18 cellular contexts compared by ENCODE assay signal in the genomic region with DNA sequence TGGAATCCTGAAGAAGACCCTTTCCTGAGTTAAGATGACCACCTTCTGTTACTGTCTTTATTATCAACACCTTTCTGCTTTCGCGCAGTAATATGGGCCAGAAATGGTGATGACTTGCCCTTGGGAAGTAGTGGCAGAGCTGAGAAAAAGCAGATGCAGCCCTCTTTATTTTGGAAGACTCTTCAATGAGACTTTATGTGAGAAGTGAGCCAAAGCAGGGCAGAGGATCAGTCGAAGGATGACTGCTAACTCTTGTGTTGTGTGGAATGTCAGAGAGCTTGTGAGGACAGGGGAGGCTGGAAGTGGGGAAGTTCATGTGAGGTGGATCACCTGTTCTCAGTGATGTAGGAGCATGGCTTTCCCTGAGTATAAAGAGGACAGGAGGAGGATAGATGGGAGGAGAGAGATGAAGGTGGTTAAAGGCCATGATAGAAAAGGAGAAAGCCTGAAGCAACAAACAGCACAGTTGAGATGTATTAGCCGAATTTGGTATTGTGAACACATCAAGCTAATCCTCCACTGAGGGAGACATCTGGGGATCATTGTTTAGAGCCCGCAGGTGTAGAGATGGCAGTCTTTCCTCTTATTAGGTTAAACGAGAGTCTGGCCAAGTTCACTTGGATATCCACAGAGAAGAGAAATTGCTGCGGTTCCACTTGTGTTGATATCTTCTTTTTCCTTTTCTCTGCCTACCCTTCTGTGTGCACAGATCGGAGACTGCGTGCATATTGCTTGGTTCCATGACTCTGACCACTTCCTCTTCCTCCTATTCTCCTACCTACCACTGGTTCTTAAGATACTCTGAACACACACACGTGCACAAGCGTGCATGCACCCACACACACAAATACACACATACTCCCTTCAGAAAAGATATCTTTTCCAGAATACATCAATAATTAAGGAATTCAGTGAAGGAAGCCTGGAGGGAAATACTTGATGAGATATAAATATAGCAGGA.
DNase-seq lines count a peak whose midpoint lies in the region; ATAC-seq and TF ChIP-seq lines count a peak whose summit lies in the region.
"Had no signal": no experiment of that assay in that cellular context is flagged by ENCODE, and none has a peak within 500 bp of the region (broad histone marks: within the 10 kb centered on the region; RNA-seq: fewer than 3 reads in every experiment).

No MANE protein-coding gene starts in this region.

- intact Hi-C loops in ovary (cut with DNase I) = no loop called here

- TF ChIP-seq CTCF in brain microvascular endothelial cell (IDR thresholded peaks at IDR 0.05; ENCODE audit: low read depth, low read length, missing control alignments) = no peak
- no peak for TF ChIP-seq CTCF in ovary (IDR thresholded peaks at IDR 0.05)

- in situ Hi-C loops in brain microvascular endothelial cell (cut with HindIII; ENCODE audit: low pct_ligation_motif_present, low sequenced_read_pairs) = no loop called here

- no peak overlapping the region for H3K27ac ChIP-seq in brain microvascular endothelial cell
- no peak overlapping the region for H3K27ac ChIP-seq in ovary
- H3K27ac ChIP-seq: foreskin keratinocyte, SJSA1 had no signal

- peaks cover 5% of the 10 kb centered on the region for H3K4me1 Mint-ChIP-seq in activated naive CD8-positive, alpha-beta T cell treated with anti-CD3 and anti-CD28 coated beads, Interleukin-2, amount 10 ng/mL, durations not matched to agents 7 days and 5 days
- H3K4me1 Mint-ChIP-seq in activated naive CD8-positive, alpha-beta T cell treated with anti-CD3 and anti-CD28 coated beads for 36 hours = no peaks in the 10 kb centered on the region

- no peaks in the 10 kb centered on the region for H3K36me3 Mint-ChIP-seq in activated naive CD8-positive, alpha-beta T cell treated with anti-CD3 and anti-CD28 coated beads, Interleukin-2, amount 10 ng/mL, durations not matched to agents 7 days and 5 days
- no peaks in the 10 kb centered on the region for H3K36me3 Mint-ChIP-seq in activated naive CD8-positive, alpha-beta T cell treated with anti-CD3 and anti-CD28 coated beads for 36 hours

- H3K27me3 ChIP-seq in brain microvascular endothelial cell (replicated peaks) (no peaks in the 10 kb centered on the region), ovary (no peaks in the 10 kb centered on the region)
- H3K27me3 ChIP-seq: foreskin keratinocyte, SJSA1 had no signal

- peak; percentile 96 for ATAC-seq in activated naive CD8-positive, alpha-beta T cell treated with anti-CD3 and anti-CD28 coated beads, Interleukin-2, amount 10 ng/mL, durations not matched to agents 7 days and 5 days (ENCODE audit: low read depth)
- peak; percentile 48 for ATAC-seq in HG03159 (IDR thresholded peaks at IDR 0.05; ENCODE audit: unreplicated experiment)
- no peak for ATAC-seq in SK-N-SH treated with all-trans-retinoic acid at 6 μM for 48 hours
- ATAC-seq in HG02981 (IDR thresholded peaks at IDR 0.05; ENCODE audit: unreplicated experiment) = no peak
- ATAC-seq: foreskin keratinocyte, mucosa of descending colon had no signal

- H3K4me3 Mint-ChIP-seq in activated naive CD8-positive, alpha-beta T cell treated with anti-CD3 and anti-CD28 coated beads, Interleukin-2, amount 10 ng/mL, durations not matched to agents 7 days and 5 days = no peak overlapping the region
- H3K4me3 Mint-ChIP-seq in activated naive CD8-positive, alpha-beta T cell treated with anti-CD3 and anti-CD28 coated beads for 36 hours = no peak overlapping the region
- H3K4me3 Mint-ChIP-seq: activated T-helper 1 cell treated with anti-CD3 and anti-CD28 coated beads, Interleukin-12 subunit alpha, Interleukin-12 subunit beta, Interleukin-2, Interleukin-4 antibody, amounts not matched to agents 30 ng/mL and 10 ng/mL and 1 ng/mL, durations not matched to agents 14 hours and 24 hours and 36 hours had no signal

- no peaks in the 10 kb centered on the region for H3K4me1 ChIP-seq in ovary (ENCODE audit: insufficient read depth)
- H3K4me1 ChIP-seq: foreskin keratinocyte, SJSA1 had no signal

- H3K36me3 ChIP-seq in brain microvascular endothelial cell (replicated peaks) = no peaks in the 10 kb centered on the region
- no peaks in the 10 kb centered on the region for H3K36me3 ChIP-seq in ovary
- H3K36me3 ChIP-seq: SJSA1 had no signal

- no peak for DNase-seq in activated naive CD8-positive, alpha-beta T cell treated with anti-CD3 and anti-CD28 coated beads, Interleukin-2, amount 10 ng/mL, durations not matched to agents 7 days and 5 days
- no peak for DNase-seq in activated naive CD8-positive, alpha-beta T cell treated with anti-CD3 and anti-CD28 coated beads for 36 hours
- DNase-seq in SKM-1 treated with dmso at 0.1 percent for 144 hours (lab: John Stamatoyannopoulos, UW; ENCODE audit: unreplicated experiment) = peak; percentile 62
- DNase-seq in brain microvascular endothelial cell = no peak
- no peak for DNase-seq in ovary
- DNase-seq: activated CD4-positive, CD25-positive, alpha-beta regulatory T cell; DMS53; effector CD8-positive, alpha-beta T cell; foreskin keratinocyte; mucosa of descending colon; NCI-H1105 treated with DMSO at 0.1 percent for 48 hours; NCI-H69 had no signal

- POLR2A ChIA-PET in activated naive CD8-positive, alpha-beta T cell treated with anti-CD3 and anti-CD28 coated beads, Interleukin-2, amount 10 ng/mL, durations not matched to agents 7 days and 5 days (lab: Charles Lee) = interaction anchor here (1.3 kb wide), 1 partner anchor 50 kb away, joined by 4 read pairs; a partner anchor contains a TSS

- 84 to 87% (median 86%) methylated on average over 11 of the region's 11 CpGs for WGBS in ovary, 3 donors

- no peaks in the 10 kb centered on the region for H3K9me3 ChIP-seq in ovary
- H3K9me3 ChIP-seq: mucosa of descending colon, SJSA1 had no signal

- no peaks in the 10 kb centered on the region for H3K9me3 Mint-ChIP-seq in activated naive CD8-positive, alpha-beta T cell treated with anti-CD3 and anti-CD28 coated beads, Interleukin-2, amount 10 ng/mL, durations not matched to agents 7 days and 5 days
- H3K9me3 Mint-ChIP-seq in activated naive CD8-positive, alpha-beta T cell treated with anti-CD3 and anti-CD28 coated beads for 36 hours = no peaks in the 10 kb centered on the region
- H3K9me3 Mint-ChIP-seq: activated T-helper 1 cell treated with anti-CD3 and anti-CD28 coated beads, Interleukin-12 subunit alpha, Interleukin-12 subunit beta, Interleukin-2, Interleukin-4 antibody, amounts not matched to agents 30 ng/mL and 10 ng/mL and 1 ng/mL, durations not matched to agents 14 hours and 24 hours and 36 hours had no signal

- H3K4me3 ChIP-seq in brain microvascular endothelial cell (ENCODE audit: low read depth, low read length) (no peak overlapping the region), ovary (no peak overlapping the region)
- H3K4me3 ChIP-seq: mucosa of descending colon, SJSA1 had no signal

- no peak for TF ChIP-seq EP300 in ovary (IDR thresholded peaks at IDR 0.05)

- TF ChIP-seq POLR2A in ovary (IDR thresholded peaks at IDR 0.05) = no peak

- H3K27ac Mint-ChIP-seq in activated naive CD8-positive, alpha-beta T cell treated with anti-CD3 and anti-CD28 coated beads, Interleukin-2, amount 10 ng/mL, durations not matched to agents 7 days and 5 days = no peak overlapping the region
- H3K27ac Mint-ChIP-seq in activated naive CD8-positive, alpha-beta T cell treated with anti-CD3 and anti-CD28 coated beads for 36 hours = no peak overlapping the region
- H3K27ac Mint-ChIP-seq: activated T-helper 1 cell treated with anti-CD3 and anti-CD28 coated beads, Interleukin-12 subunit alpha, Interleukin-12 subunit beta, Interleukin-2, Interleukin-4 antibody, amounts not matched to agents 30 ng/mL and 10 ng/mL and 1 ng/mL, durations not matched to agents 14 hours and 24 hours and 36 hours; progenitor cell of endocrine pancreas had no signal

- no peaks in the 10 kb centered on the region for H3K27me3 Mint-ChIP-seq in activated naive CD8-positive, alpha-beta T cell treated with anti-CD3 and anti-CD28 coated beads, Interleukin-2, amount 10 ng/mL, durations not matched to agents 7 days and 5 days
- no peaks in the 10 kb centered on the region for H3K27me3 Mint-ChIP-seq in activated naive CD8-positive, alpha-beta T cell treated with anti-CD3 and anti-CD28 coated beads for 36 hours
- H3K27me3 Mint-ChIP-seq: progenitor cell of endocrine pancreas had no signal

TF ChIP-seq in SK-N-SH treated with all-trans-retinoic acid at 6 μM for 48 hours, 23 proteins besides CTCF, POLR2A, EP300 and RAD21:
- TF ChIP-seq OSR1 (CRISPR knock-in tag; IDR thresholded peaks at IDR 0.05) (no peak), SNAI2 (CRISPR knock-in tag; IDR thresholded peaks at IDR 0.05) (no peak), TOX (CRISPR knock-in tag; IDR thresholded peaks at IDR 0.05; ENCODE audit: borderline replicate concordance) (no peak), BACH2 (CRISPR knock-in tag; IDR thresholded peaks at IDR 0.05; ENCODE audit: borderline replicate concordance) (no peak), ZC3H10 (CRISPR knock-in tag; IDR thresholded peaks at IDR 0.05) (no peak), ZFP3 (CRISPR knock-in tag; IDR thresholded peaks at IDR 0.05) (no peak), RARB (CRISPR knock-in tag; IDR thresholded peaks at IDR 0.05) (no peak)
- TF ChIP-seq, protein P1, sequence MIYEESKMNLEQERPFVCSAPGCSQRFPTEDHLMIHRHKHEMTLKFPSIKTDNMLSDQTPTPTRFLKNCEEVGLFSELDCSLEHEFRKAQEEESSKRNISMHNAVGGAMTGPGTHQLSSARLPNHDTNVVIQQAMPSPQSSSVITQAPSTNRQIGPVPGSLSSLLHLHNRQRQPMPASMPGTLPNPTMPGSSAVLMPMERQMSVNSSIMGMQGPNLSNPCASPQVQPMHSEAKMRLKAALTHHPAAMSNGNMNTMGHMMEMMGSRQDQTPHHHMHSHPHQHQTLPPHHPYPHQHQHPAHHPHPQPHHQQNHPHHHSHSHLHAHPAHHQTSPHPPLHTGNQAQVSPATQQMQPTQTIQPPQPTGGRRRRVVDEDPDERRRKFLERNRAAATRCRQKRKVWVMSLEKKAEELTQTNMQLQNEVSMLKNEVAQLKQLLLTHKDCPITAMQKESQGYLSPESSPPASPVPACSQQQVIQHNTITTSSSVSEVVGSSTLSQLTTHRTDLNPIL (CRISPR knock-in tag; IDR thresholded peaks at IDR 0.05; ENCODE audit: low read depth) = no peak

Comparison
In these comparisons a context has a peak if more than half of its experiments do, and no peak if none do; other contexts are left out.
1. ATAC-seq: peak in activated naive CD8-positive, alpha-beta T cell treated with anti-CD3 and anti-CD28 coated beads, Interleukin-2, amount 10 ng/mL, durations not matched to agents 7 days and 5 days (single experiment) and HG03159 (single experiment); none in SK-N-SH treated with all-trans-retinoic acid at 6 μM for 48 hours (single experiment) and HG02981 (single experiment).